8 cellular contexts compared by ENCODE assay signal in genomic region chr1:48472747-48473146, GRCh38. TPM values are rescaled to one million over a fixed set of nuclear protein-coding genes. Genes with fewer than 3 reads are reported as not detected.
DNase-seq lines count a peak whose midpoint lies in the region; ATAC-seq, FAIRE-seq and TF ChIP-seq lines count a peak whose summit lies in the region.

No MANE protein-coding gene starts in this region.

- no peak overlapping the region for H3K27ac Mint-ChIP-seq in activated naive CD4-positive, alpha-beta T cell treated with anti-CD3 and anti-CD28 coated beads for 36 hours
- peak overlapping the region; percentile 91 for H3K27ac Mint-ChIP-seq in type B pancreatic cell

- no peak for TF ChIP-seq EP300 in K562 (IDR thresholded peaks at IDR 0.05; ENCODE audit: low read length)

- no peak overlapping the region; the same call in 2 of the 3 replicates for H3K27ac ChIP-seq in K562 (ENCODE audit: extremely low read depth, low read depth, low read length)
- peak overlapping the region; percentile 90 to 91 for H3K27ac ChIP-seq in lung (ENCODE audit: low read depth in 1 of 2, low read length in 1 of 2)

- H3K9ac ChIP-seq in K562 (ENCODE audit: insufficient read depth in 1 of 2, low read depth in 2 of 2, low read length in 2 of 2): peak overlapping the region; percentile 67 to 88; a peak in 3 of 4 replicates

- no peaks in the 10 kb centered on the region for H3K36me3 Mint-ChIP-seq in activated naive CD4-positive, alpha-beta T cell treated with anti-CD3 and anti-CD28 coated beads for 36 hours (ENCODE audit: low read depth)
- H3K36me3 Mint-ChIP-seq in type B pancreatic cell: peaks cover 3% of the 10 kb centered on the region

- no peak for DNase-seq in activated naive CD4-positive, alpha-beta T cell treated with anti-CD3 and anti-CD28 coated beads for 36 hours
- no peak for DNase-seq in activated naive CD4-positive, alpha-beta T cell (lab: John Stamatoyannopoulos, UW)
- DNase-seq in K562 (ENCODE audit: extremely low read depth in 1 of 4, low spot score in 3 of 4) (no peak), lung (ENCODE audit: low spot score) (no peak), type B pancreatic cell (ENCODE audit: extremely low spot score, unreplicated experiment) (no peak), NCI-H446 (lab: John Stamatoyannopoulos, UW) (no peak), GM03348 (ENCODE audit: low spot score) (no peak)

- intact Hi-C loops in activated naive CD4-positive, alpha-beta T cell treated with anti-CD3 and anti-CD28 coated beads for 36 hours (cut with micrococcal nuclease): loop anchor here (1.0 to 10.0 kb wide), 4 partner anchors 26 to 1160 kb away; partner anchors contain the start of genes BEND5 and STIL
- intact Hi-C loops in K562 (cut with micrococcal nuclease): no loop called here

- TF ChIP-seq RAD21 in K562 (CRISPR knock-in tag; conservative IDR thresholded peaks at IDR 0.05 in 1 of 2, IDR thresholded peaks at IDR 0.05 in 1 of 2): no peak

- peak; percentile 26 for FAIRE-seq in K562 (lab: Jason Lieb, UNC)

- peak overlapping the region; percentile 97 for H2AFZ ChIP-seq in K562 (ENCODE audit: low read depth, low read length)

- H3K27me3 ChIP-seq in K562 (ENCODE audit: control insufficient read depth in 2 of 2, insufficient read depth in 2 of 2, low read length in 2 of 2) (peaks cover 0 to 5% of the 10 kb centered on the region in 2 experiments; a peak in 1 of 5 replicates), lung (ENCODE audit: control insufficient read depth, insufficient read depth) (no peaks in the 10 kb centered on the region)

- in situ Hi-C loops in K562 (cut with MboI): no loop called here

- no peaks in the 10 kb centered on the region for H3K79me2 ChIP-seq in K562 (ENCODE audit: control insufficient read depth, insufficient read depth, low read length)

- CTCF ChIA-PET in activated naive CD4-positive, alpha-beta T cell treated with anti-CD3 and anti-CD28 coated beads for 36 hours (lab: Charles Lee): interaction anchor here (0.9 kb wide), 1 partner anchor 25 kb away, joined by 4 read pairs; no protein-coding TSS in a partner anchor
- CTCF ChIA-PET in K562 (lab: Yijun Ruan, JAX; ENCODE audit: low intra/inter-chr PET ratio): no interaction called here

- WGBS in K562 (ENCODE audit: insufficient coverage, low coverage, missing lambda C conversion rate): 53% methylated on average over 7 of the region's 7 CpGs
- WGBS in lung, 2 donors: 65 to 70% methylated on average over 7 of the region's 7 CpGs

- H3K27me3 Mint-ChIP-seq in activated naive CD4-positive, alpha-beta T cell treated with anti-CD3 and anti-CD28 coated beads for 36 hours (ENCODE audit: low read depth): peaks cover 20% of the 10 kb centered on the region
- no peaks in the 10 kb centered on the region for H3K27me3 Mint-ChIP-seq in type B pancreatic cell

- no peaks in the 10 kb centered on the region for H3K9me1 ChIP-seq in K562 (ENCODE audit: control insufficient read depth, insufficient read depth, low read length)

- H3K4me3 ChIP-seq in K562 (peak overlapping the region; percentile 56), lung (no peak overlapping the region)

- H3K9me3 Mint-ChIP-seq in activated naive CD4-positive, alpha-beta T cell treated with anti-CD3 and anti-CD28 coated beads for 36 hours: no peaks in the 10 kb centered on the region
- peaks cover 6% of the 10 kb centered on the region for H3K9me3 Mint-ChIP-seq in type B pancreatic cell

- no peak for TF ChIP-seq CTCF in K562 (IDR thresholded peaks at IDR 0.05 in 2 of 3, conservative IDR thresholded peaks at IDR 0.05 in 1 of 3; ENCODE audit: insufficient read depth in 2 of 3, low read depth in 1 of 3, low read length in 3 of 3)
- no peak for TF ChIP-seq CTCF in lung (IDR thresholded peaks at IDR 0.05; ENCODE audit: control extremely low read depth, extremely low read depth)
- no peak for TF ChIP-seq CTCF in type B pancreatic cell (conservative IDR thresholded peaks at IDR 0.05)

- POLR2A ChIA-PET in K562 (lab: Yijun Ruan, JAX): interaction anchor here (0.6 to 0.7 kb wide), 3 partner anchors 18 to 243 kb away, joined by 3 read pairs; no protein-coding TSS in a partner anchor

- TF ChIP-seq POLR2A in K562 (conservative IDR thresholded peaks at IDR 0.05): no peak

- H3K4me3 Mint-ChIP-seq in activated naive CD4-positive, alpha-beta T cell treated with anti-CD3 and anti-CD28 coated beads for 36 hours: peak overlapping the region; percentile 80
- peak overlapping the region; percentile 96 for H3K4me3 Mint-ChIP-seq in type B pancreatic cell

- H3K9me3 ChIP-seq in K562 (replicated peaks; ENCODE audit: control insufficient read depth, insufficient read depth, low read depth, low read length) (no peaks in the 10 kb centered on the region), lung (ENCODE audit: control insufficient read depth in 2 of 2, insufficient read depth in 1 of 2, low read length in 1 of 2) (no peaks in the 10 kb centered on the region)

- peaks cover 4 to 6% of the 10 kb centered on the region in 2 experiments; a peak in 2 of 5 replicates for H3K4me1 ChIP-seq in K562 (replicated peaks in 1 of 2; ENCODE audit: control insufficient read depth in 2 of 2, insufficient read depth in 2 of 2, low read length in 2 of 2)
- peaks cover 5 to 9% of the 10 kb centered on the region in 2 donors for H3K4me1 ChIP-seq in lung (ENCODE audit: control insufficient read depth in 2 of 2, insufficient read depth in 2 of 2, low read length in 2 of 2)

- H4K20me1 ChIP-seq in K562 (replicated peaks; ENCODE audit: control insufficient read depth, insufficient read depth, low read length): no peaks in the 10 kb centered on the region

- peak overlapping the region; percentile 78 for H3K4me2 ChIP-seq in K562 (ENCODE audit: insufficient read depth, low read length)

- BruUV-seq in K562 (replicated peaks; lab: Mats Ljungman, UMichigan): no TSS peak

- ATAC-seq in K562 (no peak), lung (ENCODE audit: insufficient read depth, low FRiP score) (no peak), HG02870 (IDR thresholded peaks at IDR 0.05; ENCODE audit: unreplicated experiment) (no peak)

- H3K36me3 ChIP-seq in K562 (ENCODE audit: control insufficient read depth, insufficient read depth, low read length): no peaks in the 10 kb centered on the region
- no peaks in the 10 kb centered on the region for H3K36me3 ChIP-seq in lung (ENCODE audit: control insufficient read depth in 2 of 2, insufficient read depth in 2 of 2, low read length in 2 of 2)

- peaks cover 21% of the 10 kb centered on the region for H3K4me1 Mint-ChIP-seq in activated naive CD4-positive, alpha-beta T cell treated with anti-CD3 and anti-CD28 coated beads for 36 hours (ENCODE audit: low read depth)
- peaks cover 19% of the 10 kb centered on the region for H3K4me1 Mint-ChIP-seq in type B pancreatic cell (ENCODE audit: unreplicated experiment)

TF ChIP-seq in K562, 482 proteins besides CTCF, POLR2A, EP300 and RAD21 (continues in another document):
- TF ChIP-seq ZFP91 (CRISPR knock-in tag; IDR thresholded peaks at IDR 0.05): no peak
- no peak for TF ChIP-seq ZNF395 (CRISPR knock-in tag; IDR thresholded peaks at IDR 0.05)
- TF ChIP-seq CEBPG (CRISPR knock-in tag; IDR thresholded peaks at IDR 0.05): no peak
- peak in 1 of 2 experiments; percentile 74; a peak in 3 of 4 replicates for TF ChIP-seq CEBPG (tag; conservative IDR thresholded peaks at IDR 0.05 in 1 of 2, IDR thresholded peaks at IDR 0.05 in 1 of 2)

RNA-seq across cellular contexts. Expression of gene SPATA6, which starts 0.7 kb away (rescaled TPM):
- total RNA-seq in activated naive CD4-positive, alpha-beta T cell treated with anti-CD3 and anti-CD28 coated beads for 36 hours: 1 to 10 TPM; 1.6 to 1.8 TPM
- total RNA-seq in K562 (2011; cell fraction: chromatin; rRNA removed; ENCODE audit: low replicate concordance): 0.56 and 1.0 TPM in 2 replicates
- 0.26 TPM in 1 of 2 replicates, not detected in the other for total RNA-seq in K562 (2011; cell fraction: nucleolus; rRNA removed)
- 0.46 TPM in 1 of 2 replicates, not detected in the other for total RNA-seq in K562 (2011; cell fraction: nucleoplasm; rRNA removed)
- 0.09 TPM in 1 of 2 replicates, not detected in the other for total RNA-seq in K562 (2014; rRNA removed)
- 0.03 and 0.18 TPM in 2 replicates for total RNA-seq in K562 (2014; rRNA removed; fragmentation: Illumina TruSeq; extraction: Trizol)
- 0.34 and 0.43 TPM in 2 replicates for total RNA-seq in K562 (2015; rRNA removed; fragmentation: Illumina TruSeq; extraction: Trizol)
- total RNA-seq in K562 (2021): 0.38 and 0.91 TPM in 2 replicates
- polyA plus RNA-seq in K562 (2011; rRNA removed): 0.05 and 0.22 TPM in 2 replicates
- 0.12 TPM in 1 of 2 replicates, not detected in the other for polyA plus RNA-seq in K562 (2011; cell fraction: cytosol; rRNA removed)
- polyA plus RNA-seq in K562 (2011; cell fraction: nucleus; rRNA removed): 0.15 and 0.46 TPM in 2 replicates
- 0.47 and 0.97 TPM in 2 replicates for polyA plus RNA-seq in K562 (2012)
- polyA plus RNA-seq in K562 (2014; fragmentation: Illumina TruSeq; extraction: Trizol): 0.21 and 0.39 TPM in 2 replicates
- polyA plus RNA-seq in K562 (2014; fragmentation: Nextera tagmentation; extraction: Ambion mirVana): under 1 TPM; 0.01 to 0.07 TPM
- 0.12 TPM in 1 of 2 replicates, not detected in the other for polyA plus RNA-seq in K562 (2014; rRNA removed)
- polyA minus RNA-seq in K562 (2011; rRNA and poly(A)+ RNA removed): 0.21 and 0.98 TPM in 2 replicates
- not detected in 2 replicates for polyA minus RNA-seq in K562 (2011; cell fraction: cytosol; rRNA and poly(A)+ RNA removed)
- polyA minus RNA-seq in K562 (2011; cell fraction: nucleus; rRNA and poly(A)+ RNA removed): 1.1 TPM in 1 of 2 replicates, not detected in the other
- 10 to 100 TPM; 31.0 to 94.2 TPM for total RNA-seq in lung
- 1 to 10 TPM; 4.1 to 4.2 TPM for polyA plus RNA-seq in lung
- 7.3 and 23.5 TPM in 2 replicates for total RNA-seq in type B pancreatic cell (ENCODE audit: low replicate concordance)
